Comparison of ENCODE assay signal across 11 cellular contexts in genomic region chr1:162040657-162041056, GRCh38. TPM values are rescaled to one million over a fixed set of nuclear protein-coding genes. Genes with fewer than 3 reads are reported as not detected.
DNase-seq lines count a peak whose midpoint lies in the region; ATAC-seq and TF ChIP-seq lines count a peak whose summit lies in the region.
"Had no signal": no experiment of that assay in that cellular context is flagged by ENCODE, and none has a peak within 500 bp of the region (broad histone marks: within the 10 kb centered on the region; RNA-seq: fewer than 3 reads in every experiment).

No MANE protein-coding gene starts in this region.

- no peaks in the 10 kb centered on the region for H3K36me3 ChIP-seq in OCI-LY7 (ENCODE audit: insufficient read depth, low read length)
- H3K36me3 ChIP-seq in endodermal cell (ENCODE audit: control insufficient read depth, insufficient read depth, low read length) = no peaks in the 10 kb centered on the region
- H3K36me3 ChIP-seq: gastroesophageal sphincter had no signal

- peak; percentile 36 for ATAC-seq in activated naive CD8-positive, alpha-beta T cell treated with anti-CD3 and anti-CD28 coated beads, Interleukin-2, amount 10 ng/mL, durations not matched to agents 7 days and 5 days (ENCODE audit: low read depth)
- no peak for ATAC-seq in activated naive CD8-positive, alpha-beta T cell treated with anti-CD3 and anti-CD28 coated beads, Interleukin-2, amount 50 U/mL, for 24 hours
- ATAC-seq in HG03097 (IDR thresholded peaks at IDR 0.05; ENCODE audit: low FRiP score, unreplicated experiment) (no peak), HG02870 (IDR thresholded peaks at IDR 0.05; ENCODE audit: unreplicated experiment) (no peak)
- ATAC-seq: gastroesophageal sphincter; stimulated activated naive CD8-positive, alpha-beta T cell treated with anti-CD3 and anti-CD28 coated beads, Interleukin-15, Interleukin-2, amounts not matched to agents 100 U/mL and 50 U/mL, for 24 hours had no signal

- no peaks in the 10 kb centered on the region for H4K20me1 ChIP-seq in OCI-LY7 (ENCODE audit: insufficient read depth, low read length)

- H3K27me3 Mint-ChIP-seq in activated naive CD8-positive, alpha-beta T cell treated with anti-CD3 and anti-CD28 coated beads, Interleukin-2, amount 10 ng/mL, durations not matched to agents 7 days and 5 days = peaks cover 8% of the 10 kb centered on the region
- peaks cover 11% of the 10 kb centered on the region for H3K27me3 Mint-ChIP-seq in activated naive CD8-positive, alpha-beta T cell treated with anti-CD3 and anti-CD28 coated beads, Interleukin-2, amount 50 U/mL, for 24 hours
- peaks cover 3% of the 10 kb centered on the region for H3K27me3 Mint-ChIP-seq in endodermal cell (ENCODE audit: insufficient read depth)
- H3K27me3 Mint-ChIP-seq in type B pancreatic cell = peaks cover 13% of the 10 kb centered on the region
- peaks cover 9% of the 10 kb centered on the region for H3K27me3 Mint-ChIP-seq in T-helper 2 cell treated with Interferon-gamma antibody and Interleukin-4, amounts not matched to agents 5 μg/mL and 100 μg/mL, for 36 hours (ENCODE audit: low read depth)

- H3K9me2 ChIP-seq in OCI-LY7 (ENCODE audit: insufficient read depth, low read length) = no peaks in the 10 kb centered on the region

- no peak overlapping the region for H3K27ac Mint-ChIP-seq in activated naive CD8-positive, alpha-beta T cell treated with anti-CD3 and anti-CD28 coated beads, Interleukin-2, amount 10 ng/mL, durations not matched to agents 7 days and 5 days
- H3K27ac Mint-ChIP-seq in activated naive CD8-positive, alpha-beta T cell treated with anti-CD3 and anti-CD28 coated beads, Interleukin-2, amount 50 U/mL, for 24 hours = no peak overlapping the region
- H3K27ac Mint-ChIP-seq in endodermal cell = no peak overlapping the region
- no peak overlapping the region for H3K27ac Mint-ChIP-seq in type B pancreatic cell
- H3K27ac Mint-ChIP-seq in T-helper 2 cell treated with Interferon-gamma antibody and Interleukin-4, amounts not matched to agents 5 μg/mL and 100 μg/mL, for 36 hours = no peak overlapping the region

- H3K4me3 ChIP-seq in OCI-LY7 (ENCODE audit: low read depth, low read length, poor library complexity, severe bottlenecking) (no peak overlapping the region), endodermal cell (ENCODE audit: low read length) (no peak overlapping the region)
- H3K4me3 ChIP-seq: gastroesophageal sphincter had no signal

- no peaks in the 10 kb centered on the region for H3K36me3 Mint-ChIP-seq in activated naive CD8-positive, alpha-beta T cell treated with anti-CD3 and anti-CD28 coated beads, Interleukin-2, amount 10 ng/mL, durations not matched to agents 7 days and 5 days
- H3K36me3 Mint-ChIP-seq in activated naive CD8-positive, alpha-beta T cell treated with anti-CD3 and anti-CD28 coated beads, Interleukin-2, amount 50 U/mL, for 24 hours (ENCODE audit: low read depth) = no peaks in the 10 kb centered on the region
- no peaks in the 10 kb centered on the region for H3K36me3 Mint-ChIP-seq in endodermal cell (ENCODE audit: low read depth)
- H3K36me3 Mint-ChIP-seq in type B pancreatic cell = no peaks in the 10 kb centered on the region
- H3K36me3 Mint-ChIP-seq in T-helper 2 cell treated with Interferon-gamma antibody and Interleukin-4, amounts not matched to agents 5 μg/mL and 100 μg/mL, for 36 hours (ENCODE audit: low read depth) = no peaks in the 10 kb centered on the region

- TF ChIP-seq CTCF in OCI-LY7 (conservative IDR thresholded peaks at IDR 0.05; ENCODE audit: low read length) (peak; percentile 70), endodermal cell (conservative IDR thresholded peaks at IDR 0.05) (peak; percentile 83), type B pancreatic cell (conservative IDR thresholded peaks at IDR 0.05) (peak; percentile 61)

- no peaks in the 10 kb centered on the region for H3K9me3 Mint-ChIP-seq in activated naive CD8-positive, alpha-beta T cell treated with anti-CD3 and anti-CD28 coated beads, Interleukin-2, amount 10 ng/mL, durations not matched to agents 7 days and 5 days
- H3K9me3 Mint-ChIP-seq in activated naive CD8-positive, alpha-beta T cell treated with anti-CD3 and anti-CD28 coated beads, Interleukin-2, amount 50 U/mL, for 24 hours = peaks cover 4% of the 10 kb centered on the region
- H3K9me3 Mint-ChIP-seq in endodermal cell = no peaks in the 10 kb centered on the region
- H3K9me3 Mint-ChIP-seq in type B pancreatic cell = no peaks in the 10 kb centered on the region
- H3K9me3 Mint-ChIP-seq in T-helper 2 cell treated with Interferon-gamma antibody and Interleukin-4, amounts not matched to agents 5 μg/mL and 100 μg/mL, for 36 hours = no peaks in the 10 kb centered on the region

- peaks cover 6% of the 10 kb centered on the region for H3K27me3 ChIP-seq in endodermal cell (ENCODE audit: control insufficient read depth, insufficient read depth, low read length, poor library complexity, severe bottlenecking)

- POLR2A ChIA-PET in activated naive CD8-positive, alpha-beta T cell treated with anti-CD3 and anti-CD28 coated beads, Interleukin-2, amount 10 ng/mL, durations not matched to agents 7 days and 5 days (lab: Charles Lee) = no interaction called here
- POLR2A ChIA-PET in OCI-LY7 (lab: Charles Lee) = no interaction called here

- CTCF ChIA-PET in OCI-LY7 (lab: Charles Lee; ENCODE audit: unreplicated experiment) = interaction anchor here (1.0 kb wide), 1 partner anchor 16 kb away, joined by 3 read pairs; no protein-coding TSS in a partner anchor

- H3K4me2 ChIP-seq in OCI-LY7 (ENCODE audit: low read length) = no peak overlapping the region

- no peak overlapping the region for H2AFZ ChIP-seq in OCI-LY7 (ENCODE audit: low read length)

- H3K4me1 ChIP-seq in OCI-LY7 (ENCODE audit: insufficient read depth, low read length, poor library complexity, severe bottlenecking) (no peaks in the 10 kb centered on the region), endodermal cell (ENCODE audit: control insufficient read depth, insufficient read depth, low read length) (no peaks in the 10 kb centered on the region)
- H3K4me1 ChIP-seq: gastroesophageal sphincter had no signal

- DNase-seq in activated naive CD8-positive, alpha-beta T cell treated with anti-CD3 and anti-CD28 coated beads, Interleukin-2, amount 10 ng/mL, durations not matched to agents 7 days and 5 days = no peak
- no peak for DNase-seq in activated naive CD8-positive, alpha-beta T cell treated with anti-CD3 and anti-CD28 coated beads, Interleukin-2, amount 50 U/mL, for 24 hours
- DNase-seq in OCI-LY7 (ENCODE audit: low spot score) = peak; percentile 14
- no peak for DNase-seq in endodermal cell
- no peak for DNase-seq in type B pancreatic cell (ENCODE audit: extremely low spot score, unreplicated experiment)
- no peak for DNase-seq in T-helper 2 cell treated with Interferon-gamma antibody and Interleukin-4, amounts not matched to agents 5 μg/mL and 100 μg/mL, for 36 hours (ENCODE audit: low spot score)
- DNase-seq: NCI-H1092; stimulated activated naive CD8-positive, alpha-beta T cell treated with anti-CD3 and anti-CD28 coated beads, Interleukin-15, Interleukin-2, amounts not matched to agents 100 U/mL and 50 U/mL, for 24 hours had no signal

- H3K9ac ChIP-seq in endodermal cell (ENCODE audit: extremely low read depth, low read length, poor library complexity, severe bottlenecking) = no peak overlapping the region

- H3K9me3 ChIP-seq in OCI-LY7 (ENCODE audit: low read length) (no peaks in the 10 kb centered on the region), endodermal cell (ENCODE audit: control insufficient read depth, low read length) (no peaks in the 10 kb centered on the region)
- H3K9me3 ChIP-seq: gastroesophageal sphincter had no signal

- intact Hi-C loops in OCI-LY7 (cut with micrococcal nuclease; ENCODE audit: unreplicated experiment) = no loop called here

- H3K4me3 Mint-ChIP-seq in activated naive CD8-positive, alpha-beta T cell treated with anti-CD3 and anti-CD28 coated beads, Interleukin-2, amount 10 ng/mL, durations not matched to agents 7 days and 5 days = no peak overlapping the region
- no peak overlapping the region for H3K4me3 Mint-ChIP-seq in activated naive CD8-positive, alpha-beta T cell treated with anti-CD3 and anti-CD28 coated beads, Interleukin-2, amount 50 U/mL, for 24 hours
- H3K4me3 Mint-ChIP-seq in endodermal cell (no peak overlapping the region), type B pancreatic cell (no peak overlapping the region)
- H3K4me3 Mint-ChIP-seq in T-helper 2 cell treated with Interferon-gamma antibody and Interleukin-4, amounts not matched to agents 5 μg/mL and 100 μg/mL, for 36 hours = no peak overlapping the region

- H3K27ac ChIP-seq in OCI-LY7 (ENCODE audit: low read depth, low read length, poor library complexity, severe bottlenecking) = no peak overlapping the region
- H3K27ac ChIP-seq in endodermal cell (ENCODE audit: low read depth, low read length) = no peak overlapping the region
- H3K27ac ChIP-seq: gastroesophageal sphincter had no signal

- H3K4me1 Mint-ChIP-seq in activated naive CD8-positive, alpha-beta T cell treated with anti-CD3 and anti-CD28 coated beads, Interleukin-2, amount 10 ng/mL, durations not matched to agents 7 days and 5 days = peaks cover 2% of the 10 kb centered on the region
- peaks cover 2% of the 10 kb centered on the region for H3K4me1 Mint-ChIP-seq in activated naive CD8-positive, alpha-beta T cell treated with anti-CD3 and anti-CD28 coated beads, Interleukin-2, amount 50 U/mL, for 24 hours
- H3K4me1 Mint-ChIP-seq in endodermal cell (peaks cover 4% of the 10 kb centered on the region), type B pancreatic cell (ENCODE audit: unreplicated experiment) (no peaks in the 10 kb centered on the region)
- H3K4me1 Mint-ChIP-seq in T-helper 2 cell treated with Interferon-gamma antibody and Interleukin-4, amounts not matched to agents 5 μg/mL and 100 μg/mL, for 36 hours (ENCODE audit: low read depth) = peaks cover 6% of the 10 kb centered on the region

- BruUV-seq in OCI-LY7 (replicated peaks; lab: Mats Ljungman, UMichigan) = no TSS peak

- no peaks in the 10 kb centered on the region for H3K79me2 ChIP-seq in OCI-LY7 (ENCODE audit: insufficient read depth, low read depth, low read length)

RNA-seq across cellular contexts. Expression of gene OLFML2B, which starts 17.0 kb away (rescaled TPM):
- under 1 TPM; 0.14 to 0.82 TPM for total RNA-seq in activated naive CD8-positive, alpha-beta T cell treated with anti-CD3 and anti-CD28 coated beads, Interleukin-2, amount 10 ng/mL, durations not matched to agents 7 days and 5 days
- not detected in 2 replicates for total RNA-seq in OCI-LY7 (2014; rRNA removed; shearing (Covaris generic))
- total RNA-seq in OCI-LY7 (2022) (not detected in 2 replicates), endodermal cell (under 1 TPM; 0.75 to 1.00 TPM), type B pancreatic cell (ENCODE audit: low replicate concordance) (11.9 and 35.0 TPM in 2 replicates)
- polyA plus RNA-seq in endodermal cell (2013, experiment 1 of 2) = 5.8 TPM
- polyA plus RNA-seq in endodermal cell (2013, experiment 2 of 2) = 5.5 TPM

RNA-seq across cellular contexts. Expression of gene NOS1AP, which starts 28.8 kb away (rescaled TPM):
- not detected for total RNA-seq in activated naive CD8-positive, alpha-beta T cell treated with anti-CD3 and anti-CD28 coated beads, Interleukin-2, amount 10 ng/mL, durations not matched to agents 7 days and 5 days
- not detected in 2 replicates for total RNA-seq in OCI-LY7 (2014; rRNA removed; shearing (Covaris generic))
- total RNA-seq in OCI-LY7 (2022) (not detected in 2 replicates), endodermal cell (1 to 10 TPM; 4.8 to 5.9 TPM), type B pancreatic cell (ENCODE audit: low replicate concordance) (10.3 and 10.4 TPM in 2 replicates)
- 5.5 TPM for polyA plus RNA-seq in endodermal cell (2013, experiment 1 of 2)
- polyA plus RNA-seq in endodermal cell (2013, experiment 2 of 2) = 4.8 TPM
